ENCODE assay signal across 11 cellular contexts in the genomic region with DNA sequence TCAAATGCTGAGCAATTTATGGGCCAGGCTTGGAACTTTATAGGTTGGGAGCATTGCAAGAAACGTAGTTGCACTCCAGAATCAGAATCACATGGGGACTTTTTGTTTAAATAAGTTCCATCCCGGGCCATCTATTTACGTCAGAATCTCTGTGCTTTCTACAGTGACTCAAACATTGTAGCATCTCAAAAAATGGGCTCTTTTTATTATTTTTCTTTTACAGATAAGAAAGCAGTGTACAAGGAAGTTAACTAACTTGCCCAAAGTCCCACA. TPM values are rescaled to one million over a fixed set of nuclear protein-coding genes. Genes with fewer than 3 reads are reported as not detected.
DNase-seq lines count a peak whose midpoint lies in the region; ATAC-seq and TF ChIP-seq lines count a peak whose summit lies in the region.
"Had no signal": no experiment of that assay in that cellular context is flagged by ENCODE, and none has a peak within 500 bp of the region (broad histone marks: within the 10 kb centered on the region; RNA-seq: fewer than 3 reads in every experiment).

No MANE protein-coding gene starts in this region.

- peaks cover 6% of the 10 kb centered on the region for H3K9me3 Mint-ChIP-seq in nephron progenitor cell

- no peaks in the 10 kb centered on the region for H3K9me3 ChIP-seq in mucosa of descending colon
- H3K9me3 ChIP-seq: BLaER1 had no signal

- peak overlapping the region; percentile 88 for H3K4me3 Mint-ChIP-seq in nephron progenitor cell

- ATAC-seq in mucosa of descending colon, result no peak
- ATAC-seq in GM19351 (IDR thresholded peaks at IDR 0.05; ENCODE audit: unreplicated experiment), result no peak
- no peak for ATAC-seq in HG02571 (IDR thresholded peaks at IDR 0.05; ENCODE audit: unreplicated experiment)

- in situ Hi-C loops in ACHN (cut with HindIII; ENCODE audit: low pct_ligation_motif_present, low pct_unique_long_range_greater_than_20kb, low sequenced_read_pairs), result no loop called here

- H3K4me1 ChIP-seq in mucosa of descending colon (ENCODE audit: low read depth), result no peaks in the 10 kb centered on the region
- H3K4me1 ChIP-seq: BLaER1 had no signal

- no peaks in the 10 kb centered on the region for H3K27me3 Mint-ChIP-seq in nephron progenitor cell (ENCODE audit: low read depth, poor library complexity)

- peaks cover 42% of the 10 kb centered on the region for H3K36me3 Mint-ChIP-seq in nephron progenitor cell (ENCODE audit: low read depth)

- peak overlapping the region; percentile 45 for H3K27ac Mint-ChIP-seq in nephron progenitor cell

- CTCF ChIA-PET in RWPE1 (lab: Yijun Ruan, JAX), result interaction anchor here (0.6 to 1.5 kb wide), 2 partner anchors 326 to 829 kb away, joined by 3 to 7 read pairs; no protein-coding TSS in a partner anchor

- H3K4me3 ChIP-seq in fibroblast of mammary gland (ENCODE audit: control insufficient read depth, low read depth, low read length) (peak overlapping the region; percentile 83), mucosa of descending colon (no peak overlapping the region)
- H3K4me3 ChIP-seq: BLaER1 had no signal

- TF ChIP-seq CTCF in RWPE1 (conservative IDR thresholded peaks at IDR 0.05; ENCODE audit: low read depth) (no peak), fibroblast of mammary gland (conservative IDR thresholded peaks at IDR 0.05; ENCODE audit: control insufficient read depth, insufficient read depth, low read depth, low read length) (no peak), nephron progenitor cell (IDR thresholded peaks at IDR 0.05) (no peak), mucosa of descending colon (IDR thresholded peaks at IDR 0.05) (no peak)

- intact Hi-C loops in mucosa of descending colon (cut with DNase I, micrococcal nuclease), result loop anchor here in 1 of 2 donors (10.0 kb wide), 1 partner anchor 175 kb away; a partner anchor contains a TSS

- POLR2A ChIA-PET in RWPE1 (lab: Yijun Ruan, JAX; ENCODE audit: low non-redundant PET), result no interaction called here

- H3K4me1 Mint-ChIP-seq in nephron progenitor cell, result peaks cover 36% of the 10 kb centered on the region

- H3K27ac ChIP-seq in RWPE1, result peak overlapping the region; percentile 79
- H3K27ac ChIP-seq: BLaER1 had no signal

- DNase-seq in ACHN, result peak; percentile 4
- no peak for DNase-seq in RWPE1 (ENCODE audit: low spot score)
- peak; percentile 81 for DNase-seq in fibroblast of mammary gland (ENCODE audit: low read depth)
- DNase-seq in nephron progenitor cell, result no peak
- no peak for DNase-seq in stimulated activated CD4-positive, alpha-beta T cell treated with anti-CD3 and anti-CD28 coated beads, Interleukin-2, amount 100 ng/mL, for 24 hours
- no peak for DNase-seq in mucosa of descending colon
- DNase-seq: activated gamma-delta T cell treated with Interleukin-2 at 50 U/mL for 16 hours, left cardiac atrium had no signal

- H3K36me3 ChIP-seq in mucosa of descending colon (ENCODE audit: low read depth), result no peaks in the 10 kb centered on the region
- H3K36me3 ChIP-seq: BLaER1 had no signal

RNA-seq across cellular contexts. Expression of a gene that starts 10.2 kb away (rescaled TPM):
- total RNA-seq in mucosa of descending colon, result 10 to 100 TPM in 1 of 3 donors, 1 to 10 TPM in 2; 6.3 to 39.1 (median 7.6) TPM

RNA-seq across cellular contexts. Expression of a gene that starts 52.0 kb away (rescaled TPM):
- total RNA-seq in mucosa of descending colon, result 10 to 100 TPM in 1 of 3 donors, 1 to 10 TPM in 2; 1.3 to 13.0 (median 1.5) TPM

Comparison
In these comparisons a context has a peak if more than half of its experiments do, and no peak if none do; other contexts are left out.
1. DNase-seq: peak in ACHN (single experiment) and fibroblast of mammary gland (single experiment); none in RWPE1 (single experiment), nephron progenitor cell (single experiment), stimulated activated CD4-positive, alpha-beta T cell treated with anti-CD3 and anti-CD28 coated beads, Interleukin-2, amount 100 ng/mL, for 24 hours (0 of 2) and mucosa of descending colon (0 of 3).